ENCODE assay signal across 8 cellular contexts in the genomic region with DNA sequence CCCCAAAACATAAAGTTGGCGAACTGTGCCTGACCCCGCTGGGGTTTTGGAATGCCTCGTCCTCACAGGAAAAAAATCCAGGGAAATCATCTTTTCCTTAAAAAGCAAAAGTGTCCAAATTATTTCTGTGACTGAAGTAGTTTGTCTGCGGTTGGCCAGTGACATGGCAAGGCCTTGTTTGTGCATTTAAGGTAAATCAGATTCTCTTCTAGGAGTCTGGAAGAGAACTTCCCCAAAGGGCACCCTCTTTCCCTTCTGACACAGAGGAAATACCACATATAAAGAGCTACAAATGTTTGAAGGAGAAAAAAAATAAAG.
DNase-seq lines count a peak whose midpoint lies in the region; TF ChIP-seq lines count a peak whose summit lies in the region.

No MANE protein-coding gene starts in this region.

- in situ Hi-C loops in HAP-1 (cut with MboI; ENCODE audit: low sequenced_read_pairs), result no loop called here

- POLR2A ChIA-PET in RWPE1 (lab: Yijun Ruan, JAX; ENCODE audit: low non-redundant PET), result no interaction called here

- no peak for TF ChIP-seq CTCF in RWPE1 (conservative IDR thresholded peaks at IDR 0.05; ENCODE audit: low read depth)
- no peak for TF ChIP-seq CTCF in fibroblast of mammary gland (conservative IDR thresholded peaks at IDR 0.05; ENCODE audit: control insufficient read depth, insufficient read depth, low read depth, low read length)
- TF ChIP-seq CTCF in retinal pigment epithelial cell (conservative IDR thresholded peaks at IDR 0.05; ENCODE audit: low read depth, low read length), result no peak

- peak; percentile 64 for DNase-seq in GF-D8 (lab: John Stamatoyannopoulos, UW)
- DNase-seq in RWPE1 (ENCODE audit: low spot score), result no peak
- DNase-seq in fibroblast of mammary gland (ENCODE audit: low read depth), result no peak
- no peak for DNase-seq in retinal pigment epithelial cell (ENCODE audit: low read depth)
- DNase-seq in AML-193 (lab: John Stamatoyannopoulos, UW), result no peak
- DNase-seq in HAP-1 (ENCODE audit: low spot score in 2 of 2), result no peak
- DNase-seq in NCI-H2196 (lab: John Stamatoyannopoulos, UW; ENCODE audit: unreplicated experiment), result no peak
- no peak for DNase-seq in stimulated activated CD4-positive, alpha-beta T cell treated with anti-CD3 and anti-CD28 coated beads, Interleukin-4, amount 100 ng/mL, for 4 hours

- peak overlapping the region; percentile 61 for H3K27ac ChIP-seq in RWPE1

- H3K36me3 ChIP-seq in HAP-1 (replicated peaks), result no peaks in the 10 kb centered on the region

- no peaks in the 10 kb centered on the region for H3K27me3 ChIP-seq in HAP-1 (ENCODE audit: low read depth)

- no peaks in the 10 kb centered on the region for H3K9me3 ChIP-seq in HAP-1

- H3K4me3 ChIP-seq in fibroblast of mammary gland (ENCODE audit: control insufficient read depth, low read depth, low read length) (peak overlapping the region; percentile 90), retinal pigment epithelial cell (ENCODE audit: low read length) (peak overlapping the region; percentile 74), HAP-1 (no peak overlapping the region)

- no peaks in the 10 kb centered on the region for H3K4me1 ChIP-seq in HAP-1

- CTCF ChIA-PET in RWPE1 (lab: Yijun Ruan, JAX), result no interaction called here
